In genomic region chr15:77168616-77169015, GRCh38 we compare ENCODE assay signal across 20 cellular contexts.
DNase-seq lines count a peak whose midpoint lies in the region; TF ChIP-seq lines count a peak whose summit lies in the region.
"Had no signal": no experiment of that assay in that cellular context is flagged by ENCODE, and none has a peak within 500 bp of the region (broad histone marks: within the 10 kb centered on the region; RNA-seq: fewer than 3 reads in every experiment).

No MANE protein-coding gene starts in this region.

- POLR2A ChIA-PET in AG04449 (lab: Yijun Ruan, JAX), result interaction anchor here (1.0 to 1.2 kb wide), 2 partner anchors 22 to 24 kb away, joined by 3 to 4 read pairs; no protein-coding TSS in a partner anchor

- TF ChIP-seq CTCF in AG04449 (IDR thresholded peaks at IDR 0.05; ENCODE audit: insufficient read depth, low read length, missing control alignments) (no peak), fibroblast of the aortic adventitia (IDR thresholded peaks at IDR 0.05; ENCODE audit: insufficient read depth, low read length) (no peak)

- DNase-seq in AG04449 (ENCODE audit: low read depth, low spot score) (peak; percentile 42), GM03348 (ENCODE audit: low spot score) (peak; percentile 44), astrocyte of the hippocampus (ENCODE audit: low read depth, low spot score) (peak; percentile 84), fibroblast of the aortic adventitia (ENCODE audit: low read depth) (peak; percentile 52), NOMO-1 treated with DMSO at 0.1 percent for 48 hours (lab: John Stamatoyannopoulos, UW; ENCODE audit: unreplicated experiment) (no peak), amygdala (lab: John Stamatoyannopoulos, UW) (no peak), NCI-H1694 (lab: John Stamatoyannopoulos, UW) (no peak)
- DNase-seq: CD4-positive, CD25-positive, alpha-beta regulatory T cell; DMS79; KBM-7; NCI-H1092; NCI-H1436; NCI-H1930; NCI-H2227 treated with DMSO at 0.1 percent for 48 hours; NCI-H510A treated with DMSO at 0.1 percent for 48 hours; NCI-H748 treated with DMSO at 0.1 percent for 48 hours; OCI-M1 had no signal

- H3K4me3 ChIP-seq in AG04449 (ENCODE audit: low read depth, low read length), result no peak overlapping the region
- no peak overlapping the region for H3K4me3 ChIP-seq in fibroblast of the aortic adventitia (ENCODE audit: low read depth, low read length)
- H3K4me3 ChIP-seq: GM12878, GM23338, HAP-1 had no signal

- CTCF ChIA-PET in AG04449 (lab: Yijun Ruan, JAX), result interaction anchor here (1.5 to 6.5 kb wide), 2 partner anchors 11 to 375 kb away, joined by 5 to 35 read pairs; no protein-coding TSS in a partner anchor

Comparison
In these comparisons a context has a peak if more than half of its experiments do, and no peak if none do; other contexts are left out.
1. DNase-seq: peak in AG04449 (single experiment), GM03348 (single experiment), astrocyte of the hippocampus (single experiment) and fibroblast of the aortic adventitia (single experiment); none in NOMO-1 treated with DMSO at 0.1 percent for 48 hours (single experiment), amygdala (0 of 56) and NCI-H1694 (single experiment).